In the genomic region with DNA sequence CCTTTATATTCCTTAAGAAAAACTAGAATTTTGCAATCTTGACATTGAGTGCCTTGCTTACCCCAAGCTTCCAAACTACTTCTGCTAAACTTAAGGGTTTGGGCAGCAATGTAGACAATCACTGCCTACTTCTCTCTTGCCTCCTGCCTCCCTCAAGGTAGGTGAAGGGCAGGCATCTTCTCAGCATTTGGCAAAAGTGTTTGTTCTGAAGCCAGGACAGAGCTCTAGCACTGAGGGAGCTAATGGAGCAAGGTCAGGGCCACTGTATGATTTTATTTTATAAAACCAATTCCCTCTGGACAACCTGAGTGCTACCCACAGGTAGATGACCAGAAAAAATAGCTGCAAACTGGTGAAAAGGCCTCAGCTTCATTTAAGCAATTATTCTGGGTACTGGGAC, we compare ENCODE assay signal across 29 cellular contexts.
"Had no signal": no experiment of that assay in that cellular context is flagged by ENCODE, and none has a peak within 500 bp of the region (broad histone marks: within the 10 kb centered on the region; RNA-seq: fewer than 3 reads in every experiment).

No MANE protein-coding gene starts in this region.

- H3K27ac Mint-ChIP-seq: activated CD4-positive, alpha-beta T cell treated with anti-CD3 and anti-CD28 coated beads, Interleukin-2, amount 10 ng/mL, durations not matched to agents 7 days and 5 days; activated CD8-positive, alpha-beta memory T cell treated with anti-CD3 and anti-CD28 coated beads, Interleukin-2, amount 10 ng/mL, durations not matched to agents 7 days and 5 days; activated CD8-positive, alpha-beta T cell treated with anti-CD3 and anti-CD28 coated beads for 36 hours; activated naive CD8-positive, alpha-beta T cell treated with anti-CD3 and anti-CD28 coated beads, Interleukin-2, amount 50 U/mL, for 24 hours; activated T-helper 1 cell treated with anti-CD3 and anti-CD28 coated beads, Interleukin-12 subunit alpha, Interleukin-12 subunit beta, Interleukin-2, Interleukin-4 antibody, amounts not matched to agents 30 ng/mL and 10 ng/mL and 1 ng/mL, durations not matched to agents 14 hours and 24 hours and 36 hours; effector memory CD8-positive, alpha-beta T cell; immature natural killer cell; nephron; stimulated activated memory B cell treated with anti-CD40 and anti-IgM and Interleukin-4, amounts not matched to agents 10 μg/mL and 1 μg/mL and 100 μg/mL, for 72 hours had no signal

- H3K27ac ChIP-seq: colonic mucosa, dorsolateral prefrontal cortex, left lung, neutrophil, ovary, psoas muscle, stomach, tibial nerve, uterus, VCaP had no signal

- H3K27me3 ChIP-seq: colonic mucosa, ovary, uterus had no signal

- H3K4me3 Mint-ChIP-seq: activated CD4-positive, alpha-beta T cell treated with anti-CD3 and anti-CD28 coated beads, Interleukin-2, amount 10 ng/mL, durations not matched to agents 7 days and 5 days; activated CD8-positive, alpha-beta memory T cell treated with anti-CD3 and anti-CD28 coated beads, Interleukin-2, amount 10 ng/mL, durations not matched to agents 7 days and 5 days; activated CD8-positive, alpha-beta T cell treated with anti-CD3 and anti-CD28 coated beads for 36 hours; activated naive CD8-positive, alpha-beta T cell treated with anti-CD3 and anti-CD28 coated beads, Interleukin-2, amount 50 U/mL, for 24 hours; activated T-helper 1 cell treated with anti-CD3 and anti-CD28 coated beads, Interleukin-12 subunit alpha, Interleukin-12 subunit beta, Interleukin-2, Interleukin-4 antibody, amounts not matched to agents 30 ng/mL and 10 ng/mL and 1 ng/mL, durations not matched to agents 14 hours and 24 hours and 36 hours; central memory CD8-positive, alpha-beta T cell; effector memory CD8-positive, alpha-beta T cell; immature natural killer cell; nephron; stimulated activated memory B cell treated with anti-CD40 and anti-IgM and Interleukin-4, amounts not matched to agents 10 μg/mL and 1 μg/mL and 100 μg/mL, for 72 hours had no signal

- H3K9me3 Mint-ChIP-seq: activated CD4-positive, alpha-beta T cell treated with anti-CD3 and anti-CD28 coated beads, Interleukin-2, amount 10 ng/mL, durations not matched to agents 7 days and 5 days; activated CD8-positive, alpha-beta T cell treated with anti-CD3 and anti-CD28 coated beads for 36 hours; activated naive CD8-positive, alpha-beta T cell treated with anti-CD3 and anti-CD28 coated beads, Interleukin-2, amount 50 U/mL, for 24 hours; activated T-helper 1 cell treated with anti-CD3 and anti-CD28 coated beads, Interleukin-12 subunit alpha, Interleukin-12 subunit beta, Interleukin-2, Interleukin-4 antibody, amounts not matched to agents 30 ng/mL and 10 ng/mL and 1 ng/mL, durations not matched to agents 14 hours and 24 hours and 36 hours; central memory CD8-positive, alpha-beta T cell; effector memory CD8-positive, alpha-beta T cell; immature natural killer cell; nephron; stimulated activated memory B cell treated with anti-CD40 and anti-IgM and Interleukin-4, amounts not matched to agents 10 μg/mL and 1 μg/mL and 100 μg/mL, for 72 hours had no signal

- H3K36me3 ChIP-seq: colonic mucosa, left lung, neutrophil, ovary, stomach, suprapubic skin, tibial nerve, uterus had no signal

- H3K4me1 ChIP-seq: colonic mucosa, psoas muscle, uterus had no signal

- DNase-seq: activated CD4-positive, alpha-beta T cell treated with anti-CD3 and anti-CD28 coated beads, Interleukin-2, amount 10 ng/mL, durations not matched to agents 7 days and 5 days; activated CD4-positive, CD25-positive, alpha-beta regulatory T cell treated with anti-CD3 and anti-CD28 coated beads, Interleukin-2, amount 50 U/mL, for 72 hours; activated CD8-positive, alpha-beta memory T cell treated with anti-CD3 and anti-CD28 coated beads, Interleukin-2, amount 10 ng/mL, durations not matched to agents 7 days and 5 days; activated CD8-positive, alpha-beta T cell treated with anti-CD3 and anti-CD28 coated beads for 36 hours; activated gamma-delta T cell; activated naive CD4-positive, alpha-beta T cell treated with anti-CD3 and anti-CD28 coated beads, Interleukin-2, amount 50 U/mL, for 16 hours; activated naive CD8-positive, alpha-beta T cell treated with anti-CD3 and anti-CD28 coated beads, Interleukin-2, amount 50 U/mL, for 24 hours; activated T-cell treated with anti-CD3 and anti-CD28 coated beads for 4 hours; colonic mucosa; dorsolateral prefrontal cortex; effector memory CD8-positive, alpha-beta T cell; foreskin melanocyte; immature natural killer cell; left lung; ovary; psoas muscle; stimulated activated CD4-positive, alpha-beta T cell treated with anti-CD3 and anti-CD28 coated beads, Interleukin-15, amount 100 ng/mL, for 24 hours; stomach; uterus had no signal

- H3K36me3 Mint-ChIP-seq: activated CD8-positive, alpha-beta memory T cell treated with anti-CD3 and anti-CD28 coated beads, Interleukin-2, amount 10 ng/mL, durations not matched to agents 7 days and 5 days; immature natural killer cell; stimulated activated memory B cell treated with anti-CD40 and anti-IgM and Interleukin-4, amounts not matched to agents 10 μg/mL and 1 μg/mL and 100 μg/mL, for 72 hours had no signal

- ATAC-seq: activated CD8-positive, alpha-beta memory T cell treated with anti-CD3 and anti-CD28 coated beads, Interleukin-2, amount 10 ng/mL, durations not matched to agents 7 days and 5 days; activated CD8-positive, alpha-beta T cell treated with anti-CD3 and anti-CD28 coated beads for 36 hours; activated naive CD8-positive, alpha-beta T cell treated with anti-CD3 and anti-CD28 coated beads, Interleukin-2, amount 50 U/mL, for 24 hours; effector memory CD8-positive, alpha-beta T cell; left lung; psoas muscle; right cardiac atrium had no signal

- H3K4me1 Mint-ChIP-seq: activated CD4-positive, alpha-beta T cell treated with anti-CD3 and anti-CD28 coated beads, Interleukin-2, amount 10 ng/mL, durations not matched to agents 7 days and 5 days; activated CD8-positive, alpha-beta memory T cell treated with anti-CD3 and anti-CD28 coated beads, Interleukin-2, amount 10 ng/mL, durations not matched to agents 7 days and 5 days; activated naive CD8-positive, alpha-beta T cell treated with anti-CD3 and anti-CD28 coated beads, Interleukin-2, amount 50 U/mL, for 24 hours; central memory CD8-positive, alpha-beta T cell; immature natural killer cell; stimulated activated memory B cell treated with anti-CD40 and anti-IgM and Interleukin-4, amounts not matched to agents 10 μg/mL and 1 μg/mL and 100 μg/mL, for 72 hours had no signal

- H3K9me3 ChIP-seq: colonic mucosa, left lung, neutrophil, ovary, psoas muscle, stomach, suprapubic skin, tibial nerve, uterus had no signal

- H3K4me3 ChIP-seq: colonic mucosa, left lung, ovary, psoas muscle, skin epidermis, stomach, uterus had no signal
